ENCODE assay signal across 9 cellular contexts in the genomic region with DNA sequence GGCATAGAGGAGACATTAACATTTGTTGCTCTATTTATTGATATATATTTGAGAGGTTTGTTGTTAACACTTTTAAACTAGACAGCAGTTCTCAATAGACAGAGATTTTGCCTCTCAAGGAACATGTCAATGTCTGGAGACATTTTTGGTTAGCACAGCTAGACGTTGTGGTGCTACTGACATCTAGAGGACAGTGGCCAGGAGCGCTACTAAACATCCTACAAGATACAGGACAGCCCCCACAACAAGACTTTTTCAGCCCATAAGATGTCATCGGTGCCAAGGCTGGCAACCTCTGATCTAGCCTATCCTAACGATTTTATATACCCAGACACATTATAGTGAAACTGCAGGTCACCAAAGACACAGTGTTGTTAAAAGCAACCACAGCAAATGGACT. TPM values are rescaled to one million over a fixed set of nuclear protein-coding genes. Genes with fewer than 3 reads are reported as not detected.
DNase-seq lines count a peak whose midpoint lies in the region; ATAC-seq and TF ChIP-seq lines count a peak whose summit lies in the region.
"Had no signal": no experiment of that assay in that cellular context is flagged by ENCODE, and none has a peak within 500 bp of the region (broad histone marks: within the 10 kb centered on the region; RNA-seq: fewer than 3 reads in every experiment).

No MANE protein-coding gene starts in this region.

- ATAC-seq in HG03280 (IDR thresholded peaks at IDR 0.05; ENCODE audit: unreplicated experiment), result peak; percentile 50
- ATAC-seq in activated T-cell treated with anti-CD3 and anti-CD28 coated beads, Interleukin-2, amount 50 U/mL, for 72 hours (replicated peaks in 1 of 2), result no peak

- BruUV-seq in MCF 10A (replicated peaks; lab: Mats Ljungman, UMichigan), result no TSS peak

- no peaks in the 10 kb centered on the region for H3K4me1 ChIP-seq in breast epithelium

- H3K27ac ChIP-seq in breast epithelium, result no peak overlapping the region

- POLR2A ChIA-PET in MCF 10A (lab: Yijun Ruan, JAX), result no interaction called here

- CTCF ChIA-PET in MCF 10A (lab: Yijun Ruan, JAX), result interaction anchor here (0.6 to 0.8 kb wide), 2 partner anchors 177 to 1222 kb away, joined by 3 to 5 read pairs; no protein-coding TSS in a partner anchor

- TF ChIP-seq CTCF in MCF 10A (IDR thresholded peaks at IDR 0.05; ENCODE audit: unreplicated experiment) (no peak), breast epithelium (IDR thresholded peaks at IDR 0.05) (no peak), astrocyte of the cerebellum (IDR thresholded peaks at IDR 0.05; ENCODE audit: low read depth, low read length, missing control alignments) (peak; percentile 46), osteocyte (IDR thresholded peaks at IDR 0.05) (peak; percentile 56)

- no peaks in the 10 kb centered on the region for H3K36me3 ChIP-seq in breast epithelium

- intact Hi-C loops in MCF 10A (cut with micrococcal nuclease) (no loop called here), breast epithelium (cut with DNase I; ENCODE audit: low total_unique reads) (no loop called here)

- no peak overlapping the region for H3K4me3 Mint-ChIP-seq in MCF 10A (ENCODE audit: unreplicated experiment)
- no peak overlapping the region for H3K4me3 Mint-ChIP-seq in osteocyte (ENCODE audit: unreplicated experiment)
- no peak overlapping the region for H3K4me3 Mint-ChIP-seq in activated T-cell treated with anti-CD3 and anti-CD28 coated beads, Interleukin-2, amount 50 U/mL, for 72 hours
- H3K4me3 Mint-ChIP-seq: activated naive CD4-positive, alpha-beta T cell treated with anti-CD3 and anti-CD28 coated beads, Interleukin-2, amount 50 U/mL, for 24 hours had no signal

- TF ChIP-seq POLR2A in breast epithelium (IDR thresholded peaks at IDR 0.05), result no peak

- H3K27ac Mint-ChIP-seq in MCF 10A (ENCODE audit: low read depth, unreplicated experiment) (no peak overlapping the region), osteocyte (ENCODE audit: unreplicated experiment) (no peak overlapping the region)
- no peak overlapping the region for H3K27ac Mint-ChIP-seq in activated T-cell treated with anti-CD3 and anti-CD28 coated beads, Interleukin-2, amount 50 U/mL, for 72 hours
- H3K27ac Mint-ChIP-seq: activated naive CD4-positive, alpha-beta T cell treated with anti-CD3 and anti-CD28 coated beads, Interleukin-2, amount 50 U/mL, for 24 hours had no signal

- in situ Hi-C loops in astrocyte of the cerebellum (cut with HindIII; ENCODE audit: low sequenced_read_pairs), result no loop called here

- DNase-seq in MCF 10A (ENCODE audit: unreplicated experiment) (peak; percentile 18), breast epithelium (ENCODE audit: low spot score in 2 of 2) (no peak), astrocyte of the cerebellum (ENCODE audit: low read depth) (no peak), osteocyte (ENCODE audit: extremely low spot score, unreplicated experiment) (no peak), KG1 (lab: John Stamatoyannopoulos, UW) (no peak), HuH-7 (ENCODE audit: low spot score) (no peak)
- no peak for DNase-seq in activated T-cell treated with anti-CD3 and anti-CD28 coated beads, Interleukin-2, amount 50 U/mL, for 72 hours

- H3K27me3 ChIP-seq in breast epithelium, result no peaks in the 10 kb centered on the region

- H3K4me1 Mint-ChIP-seq in MCF 10A (ENCODE audit: insufficient read depth, unreplicated experiment), result no peaks in the 10 kb centered on the region
- peaks cover 2% of the 10 kb centered on the region for H3K4me1 Mint-ChIP-seq in osteocyte (ENCODE audit: unreplicated experiment)
- no peaks in the 10 kb centered on the region for H3K4me1 Mint-ChIP-seq in activated T-cell treated with anti-CD3 and anti-CD28 coated beads, Interleukin-2, amount 50 U/mL, for 72 hours (ENCODE audit: low read depth)
- H3K4me1 Mint-ChIP-seq: activated naive CD4-positive, alpha-beta T cell treated with anti-CD3 and anti-CD28 coated beads, Interleukin-2, amount 50 U/mL, for 24 hours had no signal

- H3K36me3 Mint-ChIP-seq in MCF 10A (ENCODE audit: insufficient read depth, unreplicated experiment) (no peaks in the 10 kb centered on the region), osteocyte (ENCODE audit: unreplicated experiment) (no peaks in the 10 kb centered on the region)
- no peaks in the 10 kb centered on the region for H3K36me3 Mint-ChIP-seq in activated T-cell treated with anti-CD3 and anti-CD28 coated beads, Interleukin-2, amount 50 U/mL, for 72 hours (ENCODE audit: insufficient read depth in 2 of 2)
- H3K36me3 Mint-ChIP-seq: activated naive CD4-positive, alpha-beta T cell treated with anti-CD3 and anti-CD28 coated beads, Interleukin-2, amount 50 U/mL, for 24 hours had no signal

- H3K27me3 Mint-ChIP-seq in MCF 10A (ENCODE audit: insufficient read depth, unreplicated experiment) (no peaks in the 10 kb centered on the region), osteocyte (ENCODE audit: unreplicated experiment) (peaks cover 2% of the 10 kb centered on the region)
- H3K27me3 Mint-ChIP-seq in activated T-cell treated with anti-CD3 and anti-CD28 coated beads, Interleukin-2, amount 50 U/mL, for 72 hours (ENCODE audit: low read depth), result peaks cover 14% of the 10 kb centered on the region

- H3K4me3 ChIP-seq in breast epithelium (no peak overlapping the region), astrocyte of the cerebellum (ENCODE audit: low read depth, low read length) (no peak overlapping the region)

- no peaks in the 10 kb centered on the region for H3K9me3 Mint-ChIP-seq in MCF 10A (ENCODE audit: unreplicated experiment)
- H3K9me3 Mint-ChIP-seq in osteocyte (ENCODE audit: unreplicated experiment), result no peaks in the 10 kb centered on the region
- H3K9me3 Mint-ChIP-seq in activated T-cell treated with anti-CD3 and anti-CD28 coated beads, Interleukin-2, amount 50 U/mL, for 72 hours, result peaks cover 0 to 1% of the 10 kb centered on the region in 2 donors

- H3K9me3 ChIP-seq in breast epithelium, result no peaks in the 10 kb centered on the region

RNA-seq across cellular contexts. Expression of a gene that starts 18.4 kb away (rescaled TPM):
- 2.3 and 5.2 TPM in 2 replicates for total RNA-seq in MCF 10A (2022)
- total RNA-seq in breast epithelium, result 10 to 100 TPM; 19.4 to 37.5 (median 20.0) TPM
- total RNA-seq in osteocyte, result 9.7 and 10.0 TPM in 2 replicates
- 1 to 10 TPM; 3.6 to 5.1 TPM for total RNA-seq in activated T-cell treated with anti-CD3 and anti-CD28 coated beads, Interleukin-2, amount 50 U/mL, for 72 hours

Comparison
In these comparisons a context has a peak if more than half of its experiments do, and no peak if none do; other contexts are left out.
1. CTCF ChIP-seq: peak in astrocyte of the cerebellum (single experiment) and osteocyte (single experiment); none in MCF 10A (single experiment) and breast epithelium (0 of 3).